In genomic region chr17:48236681-48237134, GRCh38 we compare ENCODE assay signal across 15 cellular contexts.
DNase-seq lines count a peak whose midpoint lies in the region; ATAC-seq and TF ChIP-seq lines count a peak whose summit lies in the region.
"Had no signal": no experiment of that assay in that cellular context is flagged by ENCODE, and none has a peak within 500 bp of the region (broad histone marks: within the 10 kb centered on the region; RNA-seq: fewer than 3 reads in every experiment).

No MANE protein-coding gene starts in this region.

- no peaks in the 10 kb centered on the region for H3K36me3 Mint-ChIP-seq in GM23338 (ENCODE audit: low read depth)

- no peaks in the 10 kb centered on the region for H4K20me1 ChIP-seq in GM23338 (replicated peaks; ENCODE audit: insufficient read depth)

- H3K27me3 ChIP-seq in GM23338 (ENCODE audit: insufficient read depth), result no peaks in the 10 kb centered on the region; the same call in 1 of the 2 replicates

- H3K36me3 ChIP-seq in GM23338 (ENCODE audit: insufficient read depth), result no peaks in the 10 kb centered on the region

- no peak overlapping the region for H3K27ac Mint-ChIP-seq in stimulated activated naive CD8-positive, alpha-beta T cell treated with anti-CD3 and anti-CD28 coated beads, Interleukin-15, amount 100 ng/mL, for 72 hours
- no peak overlapping the region for H3K27ac Mint-ChIP-seq in GM23338
- H3K27ac Mint-ChIP-seq: activated CD4-positive, alpha-beta T cell treated with anti-CD3 and anti-CD28 coated beads, Interleukin-2, amount 10 ng/mL, durations not matched to agents 7 days and 5 days had no signal

- H3K4me3 Mint-ChIP-seq in stimulated activated naive CD8-positive, alpha-beta T cell treated with anti-CD3 and anti-CD28 coated beads, Interleukin-15, amount 100 ng/mL, for 72 hours, result no peak overlapping the region
- no peak overlapping the region for H3K4me3 Mint-ChIP-seq in GM23338
- H3K4me3 Mint-ChIP-seq: activated CD4-positive, alpha-beta T cell treated with anti-CD3 and anti-CD28 coated beads, Interleukin-2, amount 10 ng/mL, durations not matched to agents 7 days and 5 days had no signal

- H3K4me3 ChIP-seq in epithelial cell of esophagus (ENCODE audit: low read length) (no peak overlapping the region), GM23338 (no peak overlapping the region)

- H3K4me2 ChIP-seq in GM23338, result no peak overlapping the region

- no peaks in the 10 kb centered on the region for H3F3A ChIP-seq in GM23338 (replicated peaks; ENCODE audit: low read depth)

- H3K9me2 ChIP-seq in GM23338 (ENCODE audit: insufficient read depth), result no peaks in the 10 kb centered on the region

- peak; percentile 20 for ATAC-seq in stimulated activated naive CD8-positive, alpha-beta T cell treated with anti-CD3 and anti-CD28 coated beads, Interleukin-15, amount 100 ng/mL, for 72 hours
- no peak for ATAC-seq in stimulated activated naive CD8-positive, alpha-beta T cell treated with anti-CD3 and anti-CD28 coated beads, Interleukin-15, Interleukin-2, amounts not matched to agents 100 U/mL and 50 U/mL, for 24 hours
- no peak for ATAC-seq in GM23338
- ATAC-seq in GM21526 (IDR thresholded peaks at IDR 0.05; ENCODE audit: low FRiP score, unreplicated experiment), result no peak
- ATAC-seq: left ventricle myocardium superior had no signal

- no peaks in the 10 kb centered on the region for H3K79me2 ChIP-seq in GM23338 (replicated peaks; ENCODE audit: insufficient read depth)

- TF ChIP-seq CTCF in epithelial cell of esophagus (IDR thresholded peaks at IDR 0.05; ENCODE audit: insufficient read depth, low read depth, low read length, missing control alignments) (no peak), GM23338 (conservative IDR thresholded peaks at IDR 0.05; ENCODE audit: low read depth in 2 of 2) (no peak)

- H3K27me3 Mint-ChIP-seq in stimulated activated naive CD8-positive, alpha-beta T cell treated with anti-CD3 and anti-CD28 coated beads, Interleukin-15, amount 100 ng/mL, for 72 hours, result no peaks in the 10 kb centered on the region
- no peaks in the 10 kb centered on the region for H3K27me3 Mint-ChIP-seq in GM23338 (ENCODE audit: insufficient read depth, low read depth, poor library complexity)
- H3K27me3 Mint-ChIP-seq: activated CD4-positive, alpha-beta T cell treated with anti-CD3 and anti-CD28 coated beads, Interleukin-2, amount 10 ng/mL, durations not matched to agents 7 days and 5 days had no signal

- H2AFZ ChIP-seq in GM23338, result no peak overlapping the region

- H3K4me1 Mint-ChIP-seq in stimulated activated naive CD8-positive, alpha-beta T cell treated with anti-CD3 and anti-CD28 coated beads, Interleukin-15, amount 100 ng/mL, for 72 hours, result peaks cover 28% of the 10 kb centered on the region
- H3K4me1 Mint-ChIP-seq in GM23338, result peaks cover 7% of the 10 kb centered on the region; the same call in 2 of the 3 replicates

- DNase-seq in stimulated activated naive CD8-positive, alpha-beta T cell treated with anti-CD3 and anti-CD28 coated beads, Interleukin-15, amount 100 ng/mL, for 72 hours, result no peak
- DNase-seq in stimulated activated naive CD8-positive, alpha-beta T cell treated with anti-CD3 and anti-CD28 coated beads, Interleukin-15, Interleukin-2, amounts not matched to agents 100 U/mL and 50 U/mL, for 24 hours, result no peak
- DNase-seq in RKO (ENCODE audit: low spot score) (peak; percentile 92), epithelial cell of esophagus (ENCODE audit: low read depth) (peak; percentile 98), GM23338 (ENCODE audit: low spot score) (no peak), NCI-H1930 (lab: John Stamatoyannopoulos, UW) (no peak), NCI-H748 (lab: John Stamatoyannopoulos, UW; ENCODE audit: unreplicated experiment) (no peak)
- DNase-seq: activated CD4-positive, alpha-beta T cell treated with anti-CD3 and anti-CD28 coated beads, Interleukin-2, amount 10 ng/mL, durations not matched to agents 7 days and 5 days; activated gamma-delta T cell; head of caudate nucleus; left ventricle myocardium superior; NCI-H1694; NCI-H82; stimulated activated CD4-positive, alpha-beta T cell treated with anti-CD3 and anti-CD28 coated beads, Interleukin-15, amount 100 ng/mL, for 24 hours had no signal

- no peak overlapping the region for H3K27ac ChIP-seq in GM23338 (ENCODE audit: low read depth)

- no peaks in the 10 kb centered on the region for H3K9me3 Mint-ChIP-seq in stimulated activated naive CD8-positive, alpha-beta T cell treated with anti-CD3 and anti-CD28 coated beads, Interleukin-15, amount 100 ng/mL, for 72 hours
- H3K9me3 Mint-ChIP-seq in GM23338, result no peaks in the 10 kb centered on the region

- no peaks in the 10 kb centered on the region for H3K4me1 ChIP-seq in GM23338 (ENCODE audit: insufficient read depth)

TF ChIP-seq in GM23338, 12 proteins besides CTCF, POLR2A, EP300 and RAD21 (continues in another document):
- no peak for TF ChIP-seq EZH2 (IDR thresholded peaks at IDR 0.05; ENCODE audit: low read depth, unreplicated experiment)
- TF ChIP-seq ZNF462 (CRISPR knock-in tag; IDR thresholded peaks at IDR 0.05), result no peak
- TF ChIP-seq JUNB (IDR thresholded peaks at IDR 0.05; ENCODE audit: unreplicated experiment), result no peak
- TF ChIP-seq POLR2AphosphoS5 (IDR thresholded peaks at IDR 0.05; ENCODE audit: low read depth), result no peak
- no peak for TF ChIP-seq ZNF331 (CRISPR knock-in tag; IDR thresholded peaks at IDR 0.05; ENCODE audit: low read depth)
- no peak for TF ChIP-seq ZNF114 (CRISPR knock-in tag; IDR thresholded peaks at IDR 0.05)
- no peak for TF ChIP-seq EZH2phosphoT487 (IDR thresholded peaks at IDR 0.05; ENCODE audit: unreplicated experiment)
- no peak for TF ChIP-seq CREB1 (CRISPR knock-in tag; IDR thresholded peaks at IDR 0.05; ENCODE audit: low read depth)

Comparison
In these comparisons a context has a peak if more than half of its experiments do, and no peak if none do; other contexts are left out.
1. DNase-seq: peak in RKO (single experiment) and epithelial cell of esophagus (single experiment); none in stimulated activated naive CD8-positive, alpha-beta T cell treated with anti-CD3 and anti-CD28 coated beads, Interleukin-15, amount 100 ng/mL, for 72 hours (0 of 2), stimulated activated naive CD8-positive, alpha-beta T cell treated with anti-CD3 and anti-CD28 coated beads, Interleukin-15, Interleukin-2, amounts not matched to agents 100 U/mL and 50 U/mL, for 24 hours (single experiment), GM23338 (single experiment), NCI-H1930 (0 of 2) and NCI-H748 (single experiment).